ENCODE assay signal across 19 cellular contexts in genomic region chr20:31839782-31840487, GRCh38. TPM values are rescaled to one million over a fixed set of nuclear protein-coding genes. Genes with fewer than 3 reads are reported as not detected.
DNase-seq lines count a peak whose midpoint lies in the region; TF ChIP-seq lines count a peak whose summit lies in the region.
"Had no signal": no experiment of that assay in that cellular context is flagged by ENCODE, and none has a peak within 500 bp of the region (broad histone marks: within the 10 kb centered on the region; RNA-seq: fewer than 3 reads in every experiment).

No MANE protein-coding gene starts in this region.

- intact Hi-C loops in thyroid gland (cut with DNase I), result loop anchor here (10.0 kb wide), 2 partner anchors 95 to 205 kb away; partner anchors contain the start of gene COX4I2

- peaks cover 0 to 37% of the 10 kb centered on the region in 2 donors for H3K4me1 ChIP-seq in thyroid gland

- TF ChIP-seq POLR2A in thyroid gland (IDR thresholded peaks at IDR 0.05), result no peak

- H3K27ac ChIP-seq in brain microvascular endothelial cell, result peak overlapping the region; percentile 5
- H3K27ac ChIP-seq in thyroid gland, result no peak overlapping the region
- H3K27ac ChIP-seq: SK-N-MC had no signal

- no peaks in the 10 kb centered on the region for H3K36me3 ChIP-seq in brain microvascular endothelial cell (replicated peaks)
- H3K36me3 ChIP-seq in thyroid gland, result no peaks in the 10 kb centered on the region
- H3K36me3 ChIP-seq: BE2C had no signal

- in situ Hi-C loops in brain microvascular endothelial cell (cut with HindIII; ENCODE audit: low pct_ligation_motif_present, low sequenced_read_pairs), result no loop called here

- WGBS in thyroid gland, 2 donors, result 75 to 80% methylated on average over 5 of the region's 5 CpGs

- DNase-seq in EH (ENCODE audit: low read depth) (peak; percentile 55), LHCN-M2 (ENCODE audit: low read depth) (peak; percentile 79), brain microvascular endothelial cell (no peak), myocyte (ENCODE audit: low read depth) (peak; percentile 96), T-helper 2 cell (no peak), thyroid gland (no peak)
- no peak for DNase-seq in stimulated activated CD4-positive, alpha-beta T cell treated with anti-CD3 and anti-CD28 coated beads, Interleukin-4, amount 100 ng/mL, for 4 hours
- DNase-seq in activated naive CD4-positive, alpha-beta T cell treated with Interleukin-2 at 50 U/mL for 16 hours, result no peak
- DNase-seq: BE2C; CD4-positive, alpha-beta memory T cell; DMS79 treated with DMSO at 0.1 percent for 48 hours; H7; NCI-H146; NCI-H2227 treated with DMSO at 0.1 percent for 48 hours; NCI-H526 treated with DMSO at 0.1 percent for 48 hours had no signal

- TF ChIP-seq CTCF in brain microvascular endothelial cell (IDR thresholded peaks at IDR 0.05; ENCODE audit: low read depth, low read length, missing control alignments) (no peak), thyroid gland (IDR thresholded peaks at IDR 0.05) (no peak)

- H3K27me3 ChIP-seq in brain microvascular endothelial cell (replicated peaks) (no peaks in the 10 kb centered on the region), thyroid gland (no peaks in the 10 kb centered on the region)
- H3K27me3 ChIP-seq: BE2C had no signal

- no peaks in the 10 kb centered on the region for H3K9me3 ChIP-seq in thyroid gland
- H3K9me3 ChIP-seq: BE2C had no signal

- H3K4me3 ChIP-seq in brain microvascular endothelial cell (ENCODE audit: low read depth, low read length), result no peak overlapping the region
- H3K4me3 ChIP-seq in thyroid gland (replicated peaks in 1 of 3), result no peak overlapping the region
- H3K4me3 ChIP-seq: SK-N-MC had no signal

RNA-seq across cellular contexts. Expression of gene FOXS1, which starts 5.5 kb away (rescaled TPM):
- total RNA-seq in LHCN-M2 (2014; rRNA removed), result not detected in 2 replicates
- 0.07 TPM for polyA plus RNA-seq in LHCN-M2 (2012)
- total RNA-seq in myocyte, result 0.56 and 0.99 TPM in 2 replicates
- 13.0 TPM for polyA plus RNA-seq in myocyte (2012)
- 1 to 10 TPM in 1 of 4 donors, under 1 TPM in 1, not detected in 2; 0.44 to 1.0 TPM for total RNA-seq in thyroid gland
- total RNA-seq: CD4-positive, alpha-beta memory T cell; HT-29; OCI-LY7 had no signal
- polyA plus RNA-seq: AG04450; CD4-positive, alpha-beta memory T cell had no signal

RNA-seq across cellular contexts. Expression of gene MYLK2, which starts 20.8 kb away (rescaled TPM):
- total RNA-seq in LHCN-M2 (2014; rRNA removed), result 0.29 and 0.71 TPM in 2 replicates
- 0.17 TPM for polyA plus RNA-seq in LHCN-M2 (2012)
- 0.10 and 0.13 TPM in 2 replicates for total RNA-seq in myocyte
- polyA plus RNA-seq in myocyte (2012), result 0.04 TPM
- under 1 TPM in 2 of 4 donors, not detected in 2; 0.22 to 0.83 TPM for total RNA-seq in thyroid gland
- total RNA-seq: CD4-positive, alpha-beta memory T cell had no signal
- polyA plus RNA-seq: AG04450; CD4-positive, alpha-beta memory T cell had no signal

RNA-seq across cellular contexts. Expression of gene DUSP15, which starts 30.4 kb away (rescaled TPM):
- total RNA-seq in LHCN-M2 (2014; rRNA removed) (0.11 TPM in 1 of 2 replicates, not detected in the other), myocyte (0.64 and 0.68 TPM in 2 replicates), thyroid gland (1 to 10 TPM; 5.4 to 9.1 (median 7.0) TPM)
- 0.10 TPM for polyA plus RNA-seq in LHCN-M2 (2012)
- 0.40 TPM for polyA plus RNA-seq in myocyte (2012)
- total RNA-seq: CD4-positive, alpha-beta memory T cell; HT-29 had no signal
- polyA plus RNA-seq: AG04450; CD4-positive, alpha-beta memory T cell had no signal

RNA-seq across cellular contexts. Expression of gene TTLL9, which starts 30.5 kb away (rescaled TPM):
- total RNA-seq in LHCN-M2 (2014; rRNA removed), result not detected in 2 replicates
- not detected for polyA plus RNA-seq in LHCN-M2 (2012)
- not detected in 2 replicates for total RNA-seq in myocyte
- polyA plus RNA-seq in myocyte (2012), result 0.13 TPM
- total RNA-seq in thyroid gland, result 1 to 10 TPM in 3 of 4 donors, under 1 TPM in 1; 0.40 to 1.5 (median 1.2) TPM
- total RNA-seq: CD4-positive, alpha-beta memory T cell; OCI-LY7 had no signal
- polyA plus RNA-seq: AG04450 had no signal

Comparison
In these comparisons a context has a peak if more than half of its experiments do, and no peak if none do; other contexts are left out.
1. DNase-seq: peak in EH (single experiment), LHCN-M2 (single experiment) and myocyte (single experiment); none in brain microvascular endothelial cell (single experiment), T-helper 2 cell (0 of 5), thyroid gland (0 of 2), stimulated activated CD4-positive, alpha-beta T cell treated with anti-CD3 and anti-CD28 coated beads, Interleukin-4, amount 100 ng/mL, for 4 hours (0 of 2) and activated naive CD4-positive, alpha-beta T cell treated with Interleukin-2 at 50 U/mL for 16 hours (single experiment).